Comparison of ENCODE assay signal across 1 cellular context in genomic region chr13:102825921-102826706, GRCh38.
TF ChIP-seq lines count a peak whose summit lies in the region.

No MANE protein-coding gene starts in this region.

TF ChIP-seq in SK-N-SH, 30 proteins besides CTCF, POLR2A, EP300 and RAD21:
- TF ChIP-seq RXRA (IDR thresholded peaks at IDR 0.05; ENCODE audit: borderline replicate concordance, low read depth) (no peak), CHD2 (IDR thresholded peaks at IDR 0.05; ENCODE audit: low read length, partially characterized antibody) (no peak), FOXM1 (IDR thresholded peaks at IDR 0.05; ENCODE audit: low read depth) (no peak), MAX (IDR thresholded peaks at IDR 0.05; ENCODE audit: low read depth) (0 out of 2 replicates have a peak, but pooled peaks have one; percentile 6), GATA2 (CRISPR knock-in tag; IDR thresholded peaks at IDR 0.05) (no peak), NFIC (IDR thresholded peaks at IDR 0.05; ENCODE audit: borderline replicate concordance) (peak; percentile 49; the same call in 1 of the 2 replicates), GABPA (IDR thresholded peaks at IDR 0.05; ENCODE audit: low read depth) (no peak), TAF1 (IDR thresholded peaks at IDR 0.05; ENCODE audit: borderline replicate concordance, low read depth, low read length) (no peak), JUND (IDR thresholded peaks at IDR 0.05) (peak; percentile 62; the same call in 1 of the 2 replicates), FOSL2 (IDR thresholded peaks at IDR 0.05; ENCODE audit: borderline replicate concordance, low read depth) (peak; percentile 76; the same call in 1 of the 2 replicates)
- TF ChIP-seq, protein P1, sequence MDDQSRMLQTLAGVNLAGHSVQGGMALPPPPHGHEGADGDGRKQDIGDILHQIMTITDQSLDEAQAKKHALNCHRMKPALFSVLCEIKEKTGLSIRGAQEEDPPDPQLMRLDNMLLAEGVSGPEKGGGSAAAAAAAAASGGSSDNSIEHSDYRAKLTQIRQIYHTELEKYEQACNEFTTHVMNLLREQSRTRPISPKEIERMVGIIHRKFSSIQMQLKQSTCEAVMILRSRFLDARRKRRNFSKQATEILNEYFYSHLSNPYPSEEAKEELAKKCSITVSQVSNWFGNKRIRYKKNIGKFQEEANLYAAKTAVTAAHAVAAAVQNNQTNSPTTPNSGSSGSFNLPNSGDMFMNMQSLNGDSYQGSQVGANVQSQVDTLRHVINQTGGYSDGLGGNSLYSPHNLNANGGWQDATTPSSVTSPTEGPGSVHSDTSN (IDR thresholded peaks at IDR 0.05): peak; percentile 15; the same call in 1 of the 2 replicates
- TF ChIP-seq, protein P2, sequence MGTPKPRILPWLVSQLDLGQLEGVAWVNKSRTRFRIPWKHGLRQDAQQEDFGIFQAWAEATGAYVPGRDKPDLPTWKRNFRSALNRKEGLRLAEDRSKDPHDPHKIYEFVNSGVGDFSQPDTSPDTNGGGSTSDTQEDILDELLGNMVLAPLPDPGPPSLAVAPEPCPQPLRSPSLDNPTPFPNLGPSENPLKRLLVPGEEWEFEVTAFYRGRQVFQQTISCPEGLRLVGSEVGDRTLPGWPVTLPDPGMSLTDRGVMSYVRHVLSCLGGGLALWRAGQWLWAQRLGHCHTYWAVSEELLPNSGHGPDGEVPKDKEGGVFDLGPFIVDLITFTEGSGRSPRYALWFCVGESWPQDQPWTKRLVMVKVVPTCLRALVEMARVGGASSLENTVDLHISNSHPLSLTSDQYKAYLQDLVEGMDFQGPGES (IDR thresholded peaks at IDR 0.05; ENCODE audit: low read depth, low read length): no peak
